In the genomic region with DNA sequence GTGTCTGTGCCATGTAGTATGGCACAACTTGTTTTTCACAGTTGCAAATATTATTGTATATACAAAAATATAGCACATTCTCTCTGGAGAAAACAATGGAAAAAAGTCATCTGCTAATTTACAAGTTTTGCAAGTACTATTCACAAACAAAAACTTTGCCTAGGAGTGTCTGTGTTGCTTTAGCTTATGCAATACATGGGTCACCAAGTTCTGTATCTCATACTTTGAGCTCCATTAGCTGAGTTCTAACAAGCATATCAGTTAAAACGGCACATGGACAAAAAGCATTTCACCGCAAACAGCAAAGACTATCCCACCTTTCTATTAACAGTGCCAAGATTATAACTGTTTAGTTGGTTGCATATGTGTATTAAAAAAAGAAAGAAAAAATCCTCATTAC, we compare ENCODE assay signal across 14 cellular contexts.
DNase-seq lines count a peak whose midpoint lies in the region; ATAC-seq and TF ChIP-seq lines count a peak whose summit lies in the region.
"Had no signal": no experiment of that assay in that cellular context is flagged by ENCODE, and none has a peak within 500 bp of the region (broad histone marks: within the 10 kb centered on the region; RNA-seq: fewer than 3 reads in every experiment).

No MANE protein-coding gene starts in this region.

- H3K4me1 ChIP-seq in adipocyte (ENCODE audit: control insufficient read depth, insufficient read depth, low read length), result peaks cover 37% of the 10 kb centered on the region

- H3K36me3 ChIP-seq in adipocyte (ENCODE audit: control insufficient read depth, insufficient read depth, low read length, severe bottlenecking), result peaks cover 16% of the 10 kb centered on the region

- no peak for TF ChIP-seq CTCF in foreskin fibroblast (IDR thresholded peaks at IDR 0.05; ENCODE audit: low read depth, low read length)

- H3K27me3 ChIP-seq in adipocyte (replicated peaks; ENCODE audit: control insufficient read depth, insufficient read depth, low read length), result no peaks in the 10 kb centered on the region

- DNase-seq in EL, result peak; percentile 15
- peak; percentile 67 for DNase-seq in adipocyte (ENCODE audit: low read depth)
- DNase-seq in foreskin fibroblast, result no peak
- DNase-seq in skeletal muscle cell (ENCODE audit: low read depth), result no peak
- no peak for DNase-seq in stimulated activated naive CD4-positive, alpha-beta T cell treated with Interleukin-2 at 50 U/mL for 16 hours (lab: John Stamatoyannopoulos, UW)
- DNase-seq in NCI-H524 treated with DMSO at 0.1 percent for 48 hours (lab: John Stamatoyannopoulos, UW), result no peak
- DNase-seq in CD1c-positive myeloid dendritic cell (ENCODE audit: extremely low spot score), result no peak
- DNase-seq: activated CD8-positive, alpha-beta memory T cell treated with anti-CD3 and anti-CD28 coated beads, Interleukin-2, amount 50 U/mL, for 4 hours; cortex of kidney; kidney glomerular epithelial cell; NCI-H446 treated with DMSO at 0.1 percent for 48 hours; stimulated activated CD4-positive, alpha-beta T cell treated with anti-CD3 and anti-CD28 coated beads, Interleukin-12 subunit alpha, Interleukin-12 subunit beta, amount 100 ng/mL, for 4 hours; T-helper 17 cell had no signal

- no peak for ATAC-seq in GM18505 (IDR thresholded peaks at IDR 0.05; ENCODE audit: unreplicated experiment)
- ATAC-seq: T-helper 17 cell had no signal

- H3K9me3 ChIP-seq in adipocyte (ENCODE audit: control insufficient read depth, low read length), result no peaks in the 10 kb centered on the region

- no peak for TF ChIP-seq POLR2A in GM18505 (IDR thresholded peaks at IDR 0.05; ENCODE audit: borderline replicate concordance, extremely low read depth, insufficient read depth, insufficient read length)

- H3K9ac ChIP-seq in adipocyte (ENCODE audit: low read length), result peak overlapping the region; percentile 95

- H3K4me3 ChIP-seq in adipocyte (ENCODE audit: low read length) (peak overlapping the region; percentile 91), foreskin fibroblast (ENCODE audit: low read depth in 1 of 2, low read length in 2 of 2) (peak overlapping the region; percentile 74 to 93), skeletal muscle cell (ENCODE audit: low read depth, low read length) (peak overlapping the region; percentile 98)

Comparison
In these comparisons a context has a peak if more than half of its experiments do, and no peak if none do; other contexts are left out.
1. DNase-seq: peak in EL (single experiment) and adipocyte (single experiment); none in foreskin fibroblast (0 of 2), skeletal muscle cell (single experiment), stimulated activated naive CD4-positive, alpha-beta T cell treated with Interleukin-2 at 50 U/mL for 16 hours (single experiment), NCI-H524 treated with DMSO at 0.1 percent for 48 hours (single experiment) and CD1c-positive myeloid dendritic cell (single experiment).
2. Peak in every context shown above with its lines, with median percentiles within 50 percentile points of each other: H3K4me3 ChIP-seq.